In genomic region chr6:164107297-164107995, GRCh38 we compare ENCODE assay signal across 22 cellular contexts.
DNase-seq lines count a peak whose midpoint lies in the region.
"Had no signal": no experiment of that assay in that cellular context is flagged by ENCODE, and none has a peak within 500 bp of the region (broad histone marks: within the 10 kb centered on the region; RNA-seq: fewer than 3 reads in every experiment).

No MANE protein-coding gene starts in this region.

- peak overlapping the region; percentile 76 for H3K27ac ChIP-seq in epithelial cell of prostate
- H3K27ac ChIP-seq: colonic mucosa, gastroesophageal sphincter had no signal

- DNase-seq in Daoy (ENCODE audit: low read depth) (peak; percentile 44), RPMI7951 (ENCODE audit: low read depth) (peak; percentile 48), epithelial cell of prostate (ENCODE audit: low read depth, low spot score) (no peak), kidney tubule cell (ENCODE audit: low spot score) (peak; percentile 30), islet precursor cell (no peak), putamen (ENCODE audit: low spot score) (no peak), GF-D8 (lab: John Stamatoyannopoulos, UW) (no peak)
- DNase-seq in activated CD4-positive, alpha-beta T cell treated with anti-CD3 and anti-CD28 coated beads for 1 hour: no peak
- DNase-seq: activated CD4-positive, alpha-beta T cell treated with anti-CD3 and anti-CD28 coated beads for 4 hours; activated effector memory CD4-positive, alpha-beta T cell treated with anti-CD3 and anti-CD28 coated beads, Interleukin-2, amount 50 U/mL, for 16 hours; CD8-positive, alpha-beta T cell; colonic mucosa; DMS79; KBM-7; NCI-H1092; NCI-H2107; NCI-H524 treated with DMSO at 0.1 percent for 48 hours; occipital lobe; SIG-M5; stimulated activated CD4-positive, alpha-beta T cell treated with anti-CD3 and anti-CD28 coated beads, Interleukin-2, amount 100 ng/mL, for 48 hours; T-helper 9 cell had no signal

Comparison
In these comparisons a context has a peak if more than half of its experiments do, and no peak if none do; other contexts are left out.
1. DNase-seq: peak in Daoy (single experiment), RPMI7951 (single experiment) and kidney tubule cell (single experiment); none in epithelial cell of prostate (single experiment), activated CD4-positive, alpha-beta T cell treated with anti-CD3 and anti-CD28 coated beads for 1 hour (single experiment), islet precursor cell (single experiment), putamen (single experiment) and GF-D8 (single experiment).